Comparison of ENCODE assay signal across 8 cellular contexts in the genomic region with DNA sequence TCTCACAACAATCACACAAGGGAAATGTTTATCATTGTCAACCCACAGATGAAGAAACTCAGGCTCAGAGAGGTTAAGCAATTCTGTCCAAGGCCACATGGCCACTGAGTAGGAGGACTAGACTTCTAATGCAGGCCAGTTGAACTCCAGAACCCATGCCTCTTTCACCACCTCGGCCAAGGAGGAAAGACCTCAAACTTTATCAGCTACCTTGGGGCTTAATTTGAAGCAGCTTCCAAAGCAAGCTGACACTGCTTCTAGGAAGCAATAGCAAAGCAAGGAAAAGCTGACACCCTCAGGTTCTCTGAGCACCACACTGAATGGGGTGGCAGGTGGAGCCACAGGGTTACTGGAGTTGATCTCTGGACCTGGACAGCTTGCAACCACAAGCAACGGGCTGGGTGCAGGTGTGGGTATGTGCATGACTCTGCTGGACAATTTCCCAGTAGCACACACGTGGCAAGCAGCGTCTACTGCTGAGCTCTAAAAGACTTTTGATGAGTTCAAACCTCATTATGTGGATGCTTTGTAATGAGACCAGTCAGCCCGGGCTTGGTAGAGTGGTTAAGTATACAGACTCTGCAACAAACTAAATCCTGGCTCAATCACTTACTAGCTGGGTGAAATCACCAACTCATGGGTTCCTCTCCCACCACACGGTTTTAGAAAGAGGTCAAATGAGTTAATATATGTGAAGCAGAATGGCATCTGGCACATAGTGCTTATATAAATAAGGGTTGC. TPM values are rescaled to one million over a fixed set of nuclear protein-coding genes. Genes with fewer than 3 reads are reported as not detected.
DNase-seq lines count a peak whose midpoint lies in the region; ATAC-seq and TF ChIP-seq lines count a peak whose summit lies in the region.

No MANE protein-coding gene starts in this region.

- peak; percentile 9 for ATAC-seq in GM19452 (IDR thresholded peaks at IDR 0.05; ENCODE audit: unreplicated experiment)
- peak; percentile 38 for ATAC-seq in sciatic nerve
- no peak for ATAC-seq in HG02588 (IDR thresholded peaks at IDR 0.05; ENCODE audit: unreplicated experiment)
- no peak for ATAC-seq in stimulated activated naive CD8-positive, alpha-beta T cell treated with anti-CD3 and anti-CD28 coated beads, Interleukin-15, amount 100 ng/mL, for 72 hours
- no peak for ATAC-seq in HG02970 (IDR thresholded peaks at IDR 0.05; ENCODE audit: low FRiP score, unreplicated experiment)

- H3K27ac Mint-ChIP-seq in stimulated activated naive CD8-positive, alpha-beta T cell treated with anti-CD3 and anti-CD28 coated beads, Interleukin-15, amount 100 ng/mL, for 72 hours: no peak overlapping the region

- peaks cover 34 to 48% (median 38%) of the 10 kb centered on the region in 4 donors for H3K4me1 ChIP-seq in esophagus muscularis mucosa

- no peaks in the 10 kb centered on the region for H3K9me3 Mint-ChIP-seq in stimulated activated naive CD8-positive, alpha-beta T cell treated with anti-CD3 and anti-CD28 coated beads, Interleukin-15, amount 100 ng/mL, for 72 hours

- TF ChIP-seq EP300 in esophagus muscularis mucosa (IDR thresholded peaks at IDR 0.05): no peak

- H3K4me1 Mint-ChIP-seq in stimulated activated naive CD8-positive, alpha-beta T cell treated with anti-CD3 and anti-CD28 coated beads, Interleukin-15, amount 100 ng/mL, for 72 hours: peaks cover 37% of the 10 kb centered on the region

- intact Hi-C loops in esophagus muscularis mucosa (cut with DNase I): loop anchor here (5.0 kb wide), 1 partner anchor 460 kb away; no protein-coding TSS in a partner anchor
- intact Hi-C loops in sciatic nerve (cut with DNase I): loop anchor here (10.0 kb wide), 3 partner anchors 52 to 582 kb away; a partner anchor contains a TSS

- peak overlapping the region; percentile 21 to 67 (median 41) for H3K27ac ChIP-seq in esophagus muscularis mucosa (replicated peaks in 1 of 4)

- H3K4me3 ChIP-seq in esophagus muscularis mucosa: no peak overlapping the region

- DNase-seq in NCI-H2107 (lab: John Stamatoyannopoulos, UW): peak; percentile 36
- DNase-seq in esophagus muscularis mucosa (ENCODE audit: extremely low spot score): no peak
- DNase-seq in sciatic nerve (ENCODE audit: low spot score): no peak
- DNase-seq in NCI-H524 (lab: John Stamatoyannopoulos, UW): no peak
- DNase-seq in stimulated activated naive CD8-positive, alpha-beta T cell treated with anti-CD3 and anti-CD28 coated beads, Interleukin-15, amount 100 ng/mL, for 72 hours: no peak

- H3K27me3 ChIP-seq in esophagus muscularis mucosa: no peaks in the 10 kb centered on the region

- no peak for TF ChIP-seq POLR2A in esophagus muscularis mucosa (IDR thresholded peaks at IDR 0.05; ENCODE audit: low read depth)

- H3K9me3 ChIP-seq in esophagus muscularis mucosa: no peaks in the 10 kb centered on the region

- WGBS in esophagus muscularis mucosa: 52% methylated on average over 4 of the region's 6 CpGs

- no peaks in the 10 kb centered on the region for H3K27me3 Mint-ChIP-seq in stimulated activated naive CD8-positive, alpha-beta T cell treated with anti-CD3 and anti-CD28 coated beads, Interleukin-15, amount 100 ng/mL, for 72 hours

- H3K4me3 Mint-ChIP-seq in stimulated activated naive CD8-positive, alpha-beta T cell treated with anti-CD3 and anti-CD28 coated beads, Interleukin-15, amount 100 ng/mL, for 72 hours: no peak overlapping the region

- TF ChIP-seq CTCF in esophagus muscularis mucosa (IDR thresholded peaks at IDR 0.05): no peak

- H3K36me3 ChIP-seq in esophagus muscularis mucosa: peaks cover 0 to 19% (median 4%) of the 10 kb centered on the region in 4 donors

RNA-seq across cellular contexts. Expression of a gene that starts 23.1 kb away (rescaled TPM):
- total RNA-seq in esophagus muscularis mucosa (100 to 1,000 TPM in 1 of 4 donors, 10 to 100 TPM in 3; 45.3 to 180 (median 77.3) TPM), sciatic nerve (222 TPM)

Comparison
In these comparisons a context has a peak if more than half of its experiments do, and no peak if none do; other contexts are left out.
1. ATAC-seq: peak in GM19452 (single experiment) and sciatic nerve (single experiment); none in HG02588 (single experiment), stimulated activated naive CD8-positive, alpha-beta T cell treated with anti-CD3 and anti-CD28 coated beads, Interleukin-15, amount 100 ng/mL, for 72 hours (single experiment) and HG02970 (single experiment).